ENCODE assay signal across 10 cellular contexts in genomic region chr7:130891254-130892094, GRCh38.
DNase-seq lines count a peak whose midpoint lies in the region; ATAC-seq and TF ChIP-seq lines count a peak whose summit lies in the region.
"Had no signal": no experiment of that assay in that cellular context is flagged by ENCODE, and none has a peak within 500 bp of the region (broad histone marks: within the 10 kb centered on the region; RNA-seq: fewer than 3 reads in every experiment).

No MANE protein-coding gene starts in this region.

- peaks cover 8% of the 10 kb centered on the region for H3K36me3 Mint-ChIP-seq in osteocyte (ENCODE audit: unreplicated experiment)

- peak; percentile 84 for DNase-seq in AG09319 (ENCODE audit: extremely low read depth, low read depth)
- peak; percentile 84 for DNase-seq in RKO (ENCODE audit: low spot score)
- peak; percentile 90 for DNase-seq in epithelial cell of esophagus (ENCODE audit: low read depth)
- DNase-seq in osteocyte (ENCODE audit: extremely low spot score, unreplicated experiment), result no peak
- DNase-seq in NCI-H187 (lab: John Stamatoyannopoulos, UW), result no peak
- DNase-seq: stimulated activated CD8-positive, alpha-beta memory T cell treated with anti-CD3 and anti-CD28 coated beads, Interleukin-4, amount 100 ng/mL, for 48 hours had no signal

- TF ChIP-seq CTCF in AG09319 (IDR thresholded peaks at IDR 0.05; ENCODE audit: low read depth, low read length) (no peak), epithelial cell of esophagus (IDR thresholded peaks at IDR 0.05; ENCODE audit: insufficient read depth, low read depth, low read length, missing control alignments) (no peak), osteocyte (IDR thresholded peaks at IDR 0.05) (no peak)

- H3K27ac Mint-ChIP-seq in osteocyte (ENCODE audit: unreplicated experiment), result peak overlapping the region; percentile 98

- ATAC-seq in GM19452 (IDR thresholded peaks at IDR 0.05; ENCODE audit: unreplicated experiment) (no peak), HG03135 (IDR thresholded peaks at IDR 0.05; ENCODE audit: unreplicated experiment) (no peak), GM21786 (IDR thresholded peaks at IDR 0.05; ENCODE audit: unreplicated experiment) (no peak)

- peak overlapping the region; percentile 65 for H3K4me3 Mint-ChIP-seq in osteocyte (ENCODE audit: unreplicated experiment)
- H3K4me3 Mint-ChIP-seq: T-helper 1 cell treated with Interleukin-12 subunit alpha and Interleukin-12 subunit beta and Interleukin-4 antibody, amounts not matched to agents 30 μg/mL and 1 μg/mL, for 36 hours had no signal

- H3K4me3 ChIP-seq in epithelial cell of esophagus (ENCODE audit: low read length), result no peak overlapping the region

- H3K4me1 Mint-ChIP-seq in osteocyte (ENCODE audit: unreplicated experiment), result peaks cover 89% of the 10 kb centered on the region

- H3K9me3 Mint-ChIP-seq in osteocyte (ENCODE audit: unreplicated experiment), result no peaks in the 10 kb centered on the region
- H3K9me3 Mint-ChIP-seq: T-helper 1 cell treated with Interleukin-12 subunit alpha and Interleukin-12 subunit beta and Interleukin-4 antibody, amounts not matched to agents 30 μg/mL and 1 μg/mL, for 36 hours had no signal

- H3K27me3 Mint-ChIP-seq in osteocyte (ENCODE audit: unreplicated experiment), result no peaks in the 10 kb centered on the region

Comparison
In these comparisons a context has a peak if more than half of its experiments do, and no peak if none do; other contexts are left out.
1. DNase-seq: peak in AG09319 (single experiment), RKO (single experiment) and epithelial cell of esophagus (single experiment); none in osteocyte (single experiment) and NCI-H187 (0 of 2).